In the genomic region with DNA sequence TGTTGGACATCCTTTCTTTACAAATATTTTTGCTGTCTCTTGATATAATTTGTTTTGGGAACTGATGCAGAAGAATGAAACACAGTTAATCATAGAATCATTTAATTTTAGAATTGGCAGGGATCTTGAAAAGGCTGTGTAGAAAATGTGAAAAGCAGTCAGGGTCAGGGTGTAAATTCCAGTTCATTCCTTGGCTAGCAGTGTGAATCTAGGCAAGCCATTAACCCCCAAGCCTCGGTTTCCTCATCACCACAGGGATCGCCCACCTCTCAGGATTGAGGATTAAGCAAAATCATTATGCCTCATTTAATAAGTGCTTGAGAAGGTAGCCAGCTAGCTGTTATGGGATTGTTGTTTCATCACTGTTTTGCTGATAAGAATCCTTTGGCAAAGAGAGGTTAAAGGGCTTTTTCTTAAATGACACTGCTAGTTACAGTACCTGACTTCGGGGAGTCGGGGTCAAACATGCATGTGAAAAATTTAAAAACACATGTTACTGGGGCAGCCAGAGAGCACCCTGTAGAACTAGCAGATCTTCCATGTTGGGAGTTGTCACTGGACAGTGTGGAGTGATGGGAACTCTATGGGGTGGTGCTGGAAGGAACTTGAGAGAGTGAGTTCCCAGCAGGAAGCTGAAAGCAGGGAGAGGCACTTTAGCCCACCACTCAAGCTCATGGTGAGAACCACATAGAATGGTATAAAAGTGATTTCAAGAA, we compare ENCODE assay signal across 1 cellular context.
TF ChIP-seq lines count a peak whose summit lies in the region.

No MANE protein-coding gene starts in this region.

TF ChIP-seq in IMR-90, 13 proteins besides CTCF, POLR2A, EP300 and RAD21:
- TF ChIP-seq CHD1 (IDR thresholded peaks at IDR 0.05; ENCODE audit: low read depth, low read length) (no peak), MXI1 (IDR thresholded peaks at IDR 0.05; ENCODE audit: borderline replicate concordance, low read depth, low read length) (no peak), ELK1 (IDR thresholded peaks at IDR 0.05; ENCODE audit: borderline replicate concordance, low read depth, low read length) (no peak), RCOR1 (IDR thresholded peaks at IDR 0.05; ENCODE audit: insufficient replicate concordance, low read length) (no peak), FOS (IDR thresholded peaks at IDR 0.05; ENCODE audit: low read depth, low read length) (no peak), RFX5 (IDR thresholded peaks at IDR 0.05; ENCODE audit: low read depth, low read length) (no peak), USF2 (IDR thresholded peaks at IDR 0.05; ENCODE audit: low read depth, low read length) (no peak)
